ENCODE assay signal across 31 cellular contexts in the genomic region with DNA sequence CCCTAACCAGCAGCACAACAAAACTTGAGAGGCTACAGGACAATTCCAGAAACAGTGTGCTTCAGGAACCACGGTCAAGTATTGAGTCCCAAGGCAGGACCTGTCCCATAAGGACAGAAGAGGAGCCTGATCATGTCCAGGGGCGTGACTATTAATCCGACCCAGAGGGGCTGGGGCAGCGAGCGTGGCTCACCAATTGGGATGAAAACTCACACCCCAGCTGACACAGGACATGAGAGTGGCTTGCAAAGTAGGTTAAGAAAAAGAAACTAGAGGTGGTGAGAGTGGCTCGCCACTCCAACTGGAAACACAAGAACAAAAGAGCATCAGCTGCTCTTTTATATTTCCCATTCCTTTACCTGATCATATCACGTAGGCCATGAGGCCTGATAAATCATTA. TPM values are rescaled to one million over a fixed set of nuclear protein-coding genes. Genes with fewer than 3 reads are reported as not detected.
A peak's percentile ranks its signal among the peaks of the same experiment; 100 is the strongest.
DNase-seq lines count a peak whose midpoint lies in the region; ATAC-seq and TF ChIP-seq lines count a peak whose summit lies in the region.
"Had no signal": no experiment of that assay in that cellular context is flagged by ENCODE, and none has a peak within 500 bp of the region (broad histone marks: within the 10 kb centered on the region; RNA-seq: fewer than 3 reads in every experiment).

No MANE protein-coding gene starts in this region.

- peaks cover 35% of the 10 kb centered on the region for H3K4me1 ChIP-seq in CD4-positive, alpha-beta memory T cell (ENCODE audit: insufficient read depth, low read length)
- H3K4me1 ChIP-seq in GM23338 (ENCODE audit: insufficient read depth) (peaks cover 35% of the 10 kb centered on the region), neural progenitor cell (peaks cover 36% of the 10 kb centered on the region)
- H3K4me1 ChIP-seq: BE2C, lower lobe of right lung, parathyroid adenoma, thyroid gland, vagina had no signal

- intact Hi-C loops in CD4-positive, alpha-beta memory T cell (cut with micrococcal nuclease): no loop called here
- intact Hi-C loops in CD14-positive monocyte (cut with micrococcal nuclease): no loop called here

- no peak overlapping the region for H3K4me3 Mint-ChIP-seq in CD4-positive, alpha-beta memory T cell
- H3K4me3 Mint-ChIP-seq in GM23338: no peak overlapping the region
- H3K4me3 Mint-ChIP-seq in central memory CD8-positive, alpha-beta T cell: no peak overlapping the region
- no peak overlapping the region for H3K4me3 Mint-ChIP-seq in neural progenitor cell
- no peak overlapping the region for H3K4me3 Mint-ChIP-seq in CD14-positive monocyte
- H3K4me3 Mint-ChIP-seq: neural crest cell had no signal

- CTCF ChIA-PET in CD4-positive, alpha-beta memory T cell (lab: Charles Lee; ENCODE audit: partially characterized antibody): interaction anchor here (2.3 kb wide), 1 partner anchor 9 kb away, joined by 11 read pairs; no protein-coding TSS in a partner anchor

- H3F3A ChIP-seq in GM23338 (replicated peaks; ENCODE audit: low read depth) (no peaks in the 10 kb centered on the region), neural progenitor cell (ENCODE audit: low read depth) (peaks cover 61% of the 10 kb centered on the region)

- no peaks in the 10 kb centered on the region for H3K9me3 ChIP-seq in CD4-positive, alpha-beta memory T cell (ENCODE audit: control insufficient read depth in 1 of 2, low read length in 2 of 2)
- H3K9me3 ChIP-seq in neural progenitor cell (ENCODE audit: low read depth): no peaks in the 10 kb centered on the region
- H3K9me3 ChIP-seq: BE2C, lower lobe of right lung, stomach, thyroid gland, vagina had no signal

- H3K27me3 Mint-ChIP-seq in CD4-positive, alpha-beta memory T cell: no peaks in the 10 kb centered on the region
- H3K27me3 Mint-ChIP-seq in GM23338 (ENCODE audit: insufficient read depth, low read depth, poor library complexity) (peaks cover 3% of the 10 kb centered on the region), neural progenitor cell (ENCODE audit: insufficient read depth, low read depth) (peaks cover 6% of the 10 kb centered on the region), CD14-positive monocyte (ENCODE audit: low read depth in 3 of 3) (peaks cover 0 to 10% (median 5%) of the 10 kb centered on the region in 3 donors)
- H3K27me3 Mint-ChIP-seq in central memory CD8-positive, alpha-beta T cell: no peaks in the 10 kb centered on the region

- H3K27ac Mint-ChIP-seq in CD4-positive, alpha-beta memory T cell: peak overlapping the region in 6 of 7 donors; percentile 70 to 98 (median 94)
- H3K27ac Mint-ChIP-seq in GM23338: no peak overlapping the region
- peak overlapping the region; percentile 92 for H3K27ac Mint-ChIP-seq in central memory CD8-positive, alpha-beta T cell (ENCODE audit: low read depth)
- H3K27ac Mint-ChIP-seq in neural progenitor cell: no peak overlapping the region
- peak overlapping the region in 2 of 7 donors; percentile 63 to 75 for H3K27ac Mint-ChIP-seq in CD14-positive monocyte

- no peak overlapping the region for H3K27ac ChIP-seq in CD4-positive, alpha-beta memory T cell (ENCODE audit: low read depth, low read length)
- no peak overlapping the region for H3K27ac ChIP-seq in GM23338 (ENCODE audit: low read depth)
- peak overlapping the region; percentile 29 for H3K27ac ChIP-seq in neural progenitor cell
- H3K27ac ChIP-seq: lower lobe of right lung, parathyroid adenoma, skin epidermis, stomach, thyroid gland, vagina had no signal

- H3K36me3 Mint-ChIP-seq in CD4-positive, alpha-beta memory T cell: no peaks in the 10 kb centered on the region
- H3K36me3 Mint-ChIP-seq in GM23338 (ENCODE audit: low read depth) (no peaks in the 10 kb centered on the region; the same call in 2 of the 3 replicates), neural progenitor cell (no peaks in the 10 kb centered on the region), CD14-positive monocyte (peaks cover 0 to 3% of the 10 kb centered on the region in 2 donors)
- H3K36me3 Mint-ChIP-seq in central memory CD8-positive, alpha-beta T cell (ENCODE audit: insufficient read depth): peaks cover 4% of the 10 kb centered on the region

- peaks cover 27 to 45% (median 31%) of the 10 kb centered on the region in 4 donors for H3K4me1 Mint-ChIP-seq in CD4-positive, alpha-beta memory T cell
- H3K4me1 Mint-ChIP-seq in GM23338 (peaks cover 37% of the 10 kb centered on the region), neural progenitor cell (peaks cover 37% of the 10 kb centered on the region), CD14-positive monocyte (peaks cover 56% of the 10 kb centered on the region)
- peaks cover 35% of the 10 kb centered on the region for H3K4me1 Mint-ChIP-seq in central memory CD8-positive, alpha-beta T cell

- H3K36me3 ChIP-seq in CD4-positive, alpha-beta memory T cell (ENCODE audit: insufficient read depth, low read length): no peaks in the 10 kb centered on the region
- no peaks in the 10 kb centered on the region for H3K36me3 ChIP-seq in GM23338 (ENCODE audit: insufficient read depth)
- H3K36me3 ChIP-seq in neural progenitor cell: no peaks in the 10 kb centered on the region
- H3K36me3 ChIP-seq: BE2C, lower lobe of right lung, stomach, thyroid gland, vagina had no signal

- POLR2A ChIA-PET in CD4-positive, alpha-beta memory T cell (lab: Charles Lee; ENCODE audit: partially characterized antibody): no interaction called here

- no peak for ATAC-seq in GM23338
- ATAC-seq in central memory CD8-positive, alpha-beta T cell (replicated peaks; ENCODE audit: extremely low read depth, poor library complexity, severe bottlenecking): no peak
- ATAC-seq in HG02763 (IDR thresholded peaks at IDR 0.05; ENCODE audit: unreplicated experiment): no peak
- ATAC-seq: lower lobe of right lung, Panc1 had no signal

- no peaks in the 10 kb centered on the region for H3K9me3 Mint-ChIP-seq in CD4-positive, alpha-beta memory T cell
- no peaks in the 10 kb centered on the region; the same call in 2 of the 3 replicates for H3K9me3 Mint-ChIP-seq in GM23338
- no peaks in the 10 kb centered on the region for H3K9me3 Mint-ChIP-seq in central memory CD8-positive, alpha-beta T cell
- H3K9me3 Mint-ChIP-seq in neural progenitor cell: peaks cover 2% of the 10 kb centered on the region
- peaks cover 2 to 7% (median 5%) of the 10 kb centered on the region in 7 donors for H3K9me3 Mint-ChIP-seq in CD14-positive monocyte

- H3K9me2 ChIP-seq in GM23338 (ENCODE audit: insufficient read depth): peaks cover 4% of the 10 kb centered on the region; the same call in 1 of the 2 replicates

- H3K27me3 ChIP-seq in CD4-positive, alpha-beta memory T cell (ENCODE audit: insufficient read depth, low read length): no peaks in the 10 kb centered on the region
- H3K27me3 ChIP-seq in GM23338 (ENCODE audit: insufficient read depth): no peaks in the 10 kb centered on the region
- no peaks in the 10 kb centered on the region for H3K27me3 ChIP-seq in neural progenitor cell
- H3K27me3 ChIP-seq: BE2C, stomach, thyroid gland, vagina had no signal

- no peaks in the 10 kb centered on the region for H3K79me2 ChIP-seq in GM23338 (replicated peaks; ENCODE audit: insufficient read depth)
- no peaks in the 10 kb centered on the region for H3K79me2 ChIP-seq in neural progenitor cell (ENCODE audit: low read depth)
- H3K79me2 ChIP-seq: parathyroid adenoma had no signal

- no peaks in the 10 kb centered on the region for H4K20me1 ChIP-seq in GM23338 (replicated peaks; ENCODE audit: insufficient read depth)
- H4K20me1 ChIP-seq in neural progenitor cell (ENCODE audit: low read depth): no peaks in the 10 kb centered on the region

- TF ChIP-seq CTCF in GM23338 (conservative IDR thresholded peaks at IDR 0.05; ENCODE audit: low read depth in 2 of 2) (no peak), neural progenitor cell (IDR thresholded peaks at IDR 0.05) (no peak), CD14-positive monocyte (IDR thresholded peaks at IDR 0.05) (no peak)

- H2AFZ ChIP-seq in GM23338: peak overlapping the region; percentile 72; the same call in 1 of the 2 replicates
- H2AFZ ChIP-seq in neural progenitor cell (replicated peaks): no peak overlapping the region
- H2AFZ ChIP-seq: parathyroid adenoma had no signal

- DNase-seq in CD4-positive, alpha-beta memory T cell: peak in 1 of 5 donors; percentile 36
- no peak for DNase-seq in GM23338 (ENCODE audit: low spot score)
- DNase-seq in central memory CD8-positive, alpha-beta T cell (ENCODE audit: low spot score in 2 of 2): no peak
- DNase-seq in neural progenitor cell (ENCODE audit: low spot score): no peak
- no peak for DNase-seq in CD14-positive monocyte (ENCODE audit: low spot score)
- no peak for DNase-seq in activated CD4-positive, CD25-positive, alpha-beta regulatory T cell treated with anti-CD3 and anti-CD28 coated beads, Interleukin-2, amount 50 U/mL, for 72 hours
- DNase-seq: activated CD4-positive, alpha-beta T cell treated with anti-CD3 and anti-CD28 coated beads for 48 hours; activated gamma-delta T cell; activated T-cell treated with anti-CD3 and anti-CD28 coated beads, Interleukin-2, amount 50 U/mL, for 1 hour; BE2C; Calu3; caudate nucleus; cortex of kidney; effector memory CD4-positive, alpha-beta T cell; hippocampal formation; IMR-90; lower lobe of right lung; NCI-H1048; NCI-H1694; NCI-H446; NCI-H748 treated with DMSO at 0.1 percent for 48 hours; retina; SHP77; stomach; thyroid gland had no signal

- no peak overlapping the region for H3K9ac ChIP-seq in neural progenitor cell
- H3K9ac ChIP-seq: parathyroid adenoma had no signal

- H3K4me3 ChIP-seq in CD4-positive, alpha-beta memory T cell (ENCODE audit: low read length in 2 of 2): no peak overlapping the region
- no peak overlapping the region for H3K4me3 ChIP-seq in GM23338
- no peak overlapping the region for H3K4me3 ChIP-seq in neural progenitor cell
- H3K4me3 ChIP-seq: lower lobe of right lung, skin epidermis, stomach, thyroid gland, vagina had no signal

- H3K4me2 ChIP-seq in GM23338 (no peak overlapping the region), neural progenitor cell (no peak overlapping the region)

RNA-seq across cellular contexts. Expression of gene FEZ1, which starts 16.0 kb away (rescaled TPM):
- total RNA-seq in CD4-positive, alpha-beta memory T cell: under 1 TPM; 0.44 to 0.70 TPM
- 1 to 10 TPM in 1 of 2 donors, under 1 TPM in 1; 0.55 to 1.2 TPM for polyA plus RNA-seq in CD4-positive, alpha-beta memory T cell
- 43.5 and 55.5 TPM in 2 replicates for total RNA-seq in GM23338 (2014; rRNA removed; shearing (Covaris generic))
- polyA plus RNA-seq in GM23338 (2016; fragmentation: Nextera tagmentation; extraction: Ambion mirVana) (34.5 and 35.1 TPM in 2 replicates), CD14-positive monocyte (1 to 10 TPM in 1 of 2 donors, under 1 TPM in 1; 0.55 to 1.4 TPM)
- 187 and 197 TPM in 2 replicates for total RNA-seq in neural progenitor cell (ENCODE audit: low replicate concordance)

RNA-seq across cellular contexts. Expression of gene EI24, which starts 57.2 kb away (rescaled TPM):
- total RNA-seq in CD4-positive, alpha-beta memory T cell: 10 to 100 TPM; 35.5 to 36.8 TPM
- 10 to 100 TPM; 59.5 to 61.2 TPM for polyA plus RNA-seq in CD4-positive, alpha-beta memory T cell
- total RNA-seq in GM23338 (2014; rRNA removed; shearing (Covaris generic)): 122 and 174 TPM in 2 replicates
- polyA plus RNA-seq in GM23338 (2016; fragmentation: Nextera tagmentation; extraction: Ambion mirVana) (132 and 135 TPM in 2 replicates), CD14-positive monocyte (10 to 100 TPM; 44.7 to 46.9 TPM)
- 99.8 and 103 TPM in 2 replicates for total RNA-seq in neural progenitor cell (ENCODE audit: low replicate concordance)

Comparison
In these comparisons a context has a peak if more than half of its experiments do, and no peak if none do; other contexts are left out.
1. H3K27ac Mint-ChIP-seq: peak in CD4-positive, alpha-beta memory T cell (6 of 7) and central memory CD8-positive, alpha-beta T cell (single experiment); none in GM23338 (single experiment) and neural progenitor cell (single experiment).
2. RNA of gene FEZ1, which starts 16.0 kb away (total RNA-seq): 187 to 197 TPM in neural progenitor cell and 43.5 to 55.5 TPM in GM23338; 0.44 to 0.70 TPM in CD4-positive, alpha-beta memory T cell; every median in the first group is over 10 times any median in the second.